ENCODE assay signal across 17 cellular contexts in the genomic region with DNA sequence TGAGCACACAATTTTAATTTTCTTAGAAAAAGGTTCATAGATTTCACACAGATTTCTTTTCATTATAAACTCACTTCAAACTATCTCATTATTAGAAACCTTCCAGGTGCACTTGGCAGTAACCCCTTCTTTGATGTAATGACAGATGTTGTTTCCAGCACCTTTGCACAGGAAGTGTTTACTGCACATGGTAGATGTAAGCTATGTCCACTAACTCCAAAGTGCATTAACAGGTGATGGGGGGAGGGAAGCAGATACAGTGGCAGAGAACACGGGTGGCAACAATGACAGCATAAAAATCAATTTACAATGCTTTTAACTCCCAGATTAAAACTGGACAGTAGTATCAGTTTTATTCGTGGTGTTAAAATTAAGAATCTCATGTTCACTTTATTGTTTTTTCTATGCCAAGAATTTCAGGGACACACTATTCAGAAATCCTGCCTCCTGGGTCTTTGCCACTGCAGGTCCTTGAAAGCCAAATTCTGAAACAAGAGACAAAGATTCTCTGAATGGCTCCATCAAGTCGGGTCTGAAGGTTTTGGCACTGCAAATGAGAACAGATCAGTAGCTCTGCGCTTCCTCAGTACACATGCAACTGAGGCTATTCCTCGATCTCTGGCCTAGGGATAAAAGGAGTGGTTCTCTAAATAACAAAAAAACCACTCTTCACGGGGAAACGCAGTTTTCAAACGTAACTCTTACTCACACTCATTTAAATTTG.
DNase-seq lines count a peak whose midpoint lies in the region; ATAC-seq, FAIRE-seq and TF ChIP-seq lines count a peak whose summit lies in the region.
"Had no signal": no experiment of that assay in that cellular context is flagged by ENCODE, and none has a peak within 500 bp of the region (broad histone marks: within the 10 kb centered on the region; RNA-seq: fewer than 3 reads in every experiment).

No MANE protein-coding gene starts in this region.

- H3K9me3 ChIP-seq in heart left ventricle, result peaks cover 0 to 7% (median 0%) of the 10 kb centered on the region in 12 donors

- WGBS in heart left ventricle, 4 donors, result 61 to 76% (median 66%) methylated on average over 8 of the region's 8 CpGs

- peak; percentile 42 for ATAC-seq in Right ventricle myocardium inferior
- no peak for ATAC-seq in heart left ventricle
- ATAC-seq: effector memory CD8-positive, alpha-beta T cell had no signal

- no peak for TF ChIP-seq POLR2A in heart left ventricle (IDR thresholded peaks at IDR 0.05)

- no peaks in the 10 kb centered on the region for H3K27me3 ChIP-seq in heart left ventricle

- no peak overlapping the region for H3K4me3 ChIP-seq in heart left ventricle
- H3K4me3 ChIP-seq: skin epidermis had no signal

- H3K27ac ChIP-seq in heart left ventricle, result no peak overlapping the region
- H3K27ac ChIP-seq: skin epidermis had no signal

- no peak for DNase-seq in Right ventricle myocardium inferior (ENCODE audit: missing footprints)
- DNase-seq in heart left ventricle, result no peak
- DNase-seq in NCI-H2171 (lab: John Stamatoyannopoulos, UW), result peak; percentile 42
- DNase-seq in cerebellum (ENCODE audit: low spot score), result peak; percentile 23
- DNase-seq in urothelium cell line (ENCODE audit: low spot score), result no peak
- DNase-seq in cerebellar nuclear complex (lab: John Stamatoyannopoulos, UW), result no peak
- no peak for DNase-seq in middle frontal gyrus (ENCODE audit: extremely low spot score, low spot score)
- no peak for DNase-seq in SK-N-DZ (ENCODE audit: low spot score)
- DNase-seq: activated T-cell treated with anti-CD3 and anti-CD28 coated beads for 4 hours; effector memory CD8-positive, alpha-beta T cell; MV-4-11; NCI-H524 treated with DMSO at 0.1 percent for 48 hours; T-helper 2 cell; trophoblast cell had no signal

- H3K36me3 ChIP-seq in heart left ventricle, result peaks cover 0 to 7% (median 0%) of the 10 kb centered on the region in 9 donors

- H3K4me1 ChIP-seq in heart left ventricle, result peaks cover 0 to 38% (median 21%) of the 10 kb centered on the region in 12 donors

- no peak for TF ChIP-seq CTCF in heart left ventricle (IDR thresholded peaks at IDR 0.05)

- peak; percentile 72 for FAIRE-seq in urothelium cell line (lab: Jason Lieb, UNC)
- FAIRE-seq: GM18507, GM19239 had no signal

- intact Hi-C loops in Right ventricle myocardium inferior (cut with DNase I), result no loop called here
- intact Hi-C loops in heart left ventricle (cut with DNase I), result no loop called here

Comparison
In these comparisons a context has a peak if more than half of its experiments do, and no peak if none do; other contexts are left out.
1. DNase-seq: peak in NCI-H2171 (single experiment) and cerebellum (single experiment); none in Right ventricle myocardium inferior (single experiment), heart left ventricle (0 of 5), urothelium cell line (single experiment), cerebellar nuclear complex (0 of 2), middle frontal gyrus (single experiment) and SK-N-DZ (single experiment).